In genomic region chr6:168943231-168943905, GRCh38 we compare ENCODE assay signal across 21 cellular contexts.
"Had no signal": no experiment of that assay in that cellular context is flagged by ENCODE, and none has a peak within 500 bp of the region (broad histone marks: within the 10 kb centered on the region; RNA-seq: fewer than 3 reads in every experiment).

No MANE protein-coding gene starts in this region.

- H3K4me1 ChIP-seq: neural progenitor cell, stomach, thyroid gland, vagina had no signal

- DNase-seq: cortex of kidney; hypothalamus; immature natural killer cell; islet precursor cell; kidney glomerular epithelial cell; mesenchymal stem cell; mucosa of descending colon; naive thymus-derived CD4-positive, alpha-beta T cell; nucleus accumbens; ovary; retina; stimulated activated CD4-positive, alpha-beta T cell treated with anti-CD3 and anti-CD28 coated beads, Interleukin-2, amount 100 ng/mL, for 24 hours; stimulated activated CD4-positive, alpha-beta T cell treated with anti-CD3 and anti-CD28 coated beads, Interleukin-4, amount 100 ng/mL, for 24 hours; stimulated activated naive CD4-positive, alpha-beta T cell treated with Interleukin-2 at 50 U/mL for 16 hours; stomach; thyroid gland; trophoblast cell had no signal

- H3K27ac ChIP-seq: neural progenitor cell, ovary, stomach, thyroid gland, vagina had no signal

- H3K36me3 ChIP-seq: neural progenitor cell, ovary, stomach, thyroid gland, vagina had no signal

- H2AFZ ChIP-seq: neural progenitor cell had no signal

- H3K9ac ChIP-seq: neural progenitor cell had no signal

- H3K9me3 ChIP-seq: mucosa of descending colon, ovary, stomach, thyroid gland, vagina had no signal

- ATAC-seq: mucosa of descending colon; naive thymus-derived CD4-positive, alpha-beta T cell; sciatic nerve; stimulated activated effector memory CD8-positive, alpha-beta T cell treated with anti-CD3 and anti-CD28 coated beads, Interleukin-12 subunit alpha, Interleukin-12 subunit beta, amount 100 ng/mL, for 72 hours had no signal

- H3K4me3 ChIP-seq: mucosa of descending colon, neural progenitor cell, ovary, stomach, thyroid gland, vagina had no signal

- H3K4me2 ChIP-seq: neural progenitor cell had no signal

- H3K27me3 ChIP-seq: neural progenitor cell, ovary, stomach, thyroid gland, vagina had no signal
